ENCODE assay signal across 18 cellular contexts in the genomic region with DNA sequence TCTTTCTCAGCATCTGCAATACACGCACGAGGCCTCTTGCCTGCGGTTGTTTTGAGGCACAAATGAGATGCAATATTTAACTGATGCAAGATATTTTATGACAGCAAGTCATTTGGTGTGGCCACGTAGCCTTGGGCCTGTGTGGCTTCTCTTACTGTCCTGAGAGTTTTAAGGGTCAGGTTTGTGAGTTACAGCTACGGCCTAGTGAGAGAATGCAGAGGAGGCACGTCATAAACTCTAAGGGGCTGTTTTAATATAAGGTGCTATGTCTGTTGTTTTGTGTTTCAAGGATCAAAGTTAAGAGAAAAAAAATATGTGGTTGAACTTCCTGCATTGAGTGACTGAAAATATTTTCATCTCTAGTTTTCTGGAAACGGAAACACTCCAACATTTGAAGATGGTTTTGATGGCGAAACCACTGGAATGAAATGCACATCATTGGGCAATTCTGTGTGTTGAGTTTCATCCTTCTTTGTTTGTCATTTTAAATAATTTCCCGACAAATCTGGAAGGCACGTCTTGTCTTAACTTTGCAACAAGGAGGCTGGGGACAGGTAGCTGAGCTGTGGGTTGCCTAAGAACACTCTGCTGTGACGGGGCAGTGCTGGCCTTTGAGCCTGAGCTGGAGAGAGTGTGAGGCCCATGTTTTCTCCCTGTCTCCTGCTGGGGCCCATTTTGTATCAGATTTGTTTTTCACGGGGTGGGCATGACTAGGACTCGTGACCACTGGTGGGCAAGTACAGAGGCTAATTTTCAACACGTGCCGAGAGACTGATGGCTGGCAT. TPM values are rescaled to one million over a fixed set of nuclear protein-coding genes. Genes with fewer than 3 reads are reported as not detected.
DNase-seq lines count a peak whose midpoint lies in the region; ATAC-seq and TF ChIP-seq lines count a peak whose summit lies in the region.
"Had no signal": no experiment of that assay in that cellular context is flagged by ENCODE, and none has a peak within 500 bp of the region (broad histone marks: within the 10 kb centered on the region; RNA-seq: fewer than 3 reads in every experiment).

No MANE protein-coding gene starts in this region.

- peak overlapping the region; percentile 47 to 93 (median 90) for H3K4me2 ChIP-seq in BLaER1 treated with 17β-estradiol and CSF1 and Interleukin-3, amounts not matched to agents 10 nM and 100 nM
- peak overlapping the region; percentile 44 for H3K4me2 ChIP-seq in Loucy (ENCODE audit: low read depth, low read length, poor library complexity, severe bottlenecking)

- peak overlapping the region in 9 of 11 experiments; percentile 42 to 77 (median 69); a peak in 18 of 22 replicates for H3K27ac ChIP-seq in BLaER1 treated with 17β-estradiol and CSF1 and Interleukin-3, amounts not matched to agents 10 nM and 100 nM
- H3K27ac ChIP-seq: ascending aorta had no signal

- H3K9me3 Mint-ChIP-seq in activated T-helper 1 cell treated with anti-CD3 and anti-CD28 coated beads, Interleukin-12 subunit alpha, Interleukin-12 subunit beta, Interleukin-2, Interleukin-4 antibody, amounts not matched to agents 30 ng/mL and 10 ng/mL and 1 ng/mL, durations not matched to agents 14 hours and 24 hours and 36 hours, result no peaks in the 10 kb centered on the region
- H3K9me3 Mint-ChIP-seq in stimulated activated naive B cell treated with anti-CD40 and anti-IgM and Interleukin-4, amounts not matched to agents 10 μg/mL and 1 μg/mL and 100 μg/mL, for 72 hours, result no peaks in the 10 kb centered on the region

- peaks cover 0 to 31% (median 0%) of the 10 kb centered on the region in 11 experiments; a peak in 7 of 22 replicates for H4K20me1 ChIP-seq in BLaER1 treated with 17β-estradiol and CSF1 and Interleukin-3, amounts not matched to agents 10 nM and 100 nM
- no peaks in the 10 kb centered on the region for H4K20me1 ChIP-seq in Loucy (ENCODE audit: insufficient read depth, low read length, poor library complexity, severe bottlenecking)

- peak overlapping the region; percentile 32; the same call in 1 of the 2 replicates for H2AFZ ChIP-seq in Loucy (ENCODE audit: low read length)

- H3F3A ChIP-seq in Loucy (ENCODE audit: low read depth), result peaks cover 4% of the 10 kb centered on the region; the same call in 1 of the 2 replicates

- ATAC-seq in GM21390 (IDR thresholded peaks at IDR 0.05; ENCODE audit: unreplicated experiment), result no peak
- ATAC-seq in HG02870 (IDR thresholded peaks at IDR 0.05; ENCODE audit: unreplicated experiment), result no peak
- no peak for ATAC-seq in GM18907 (IDR thresholded peaks at IDR 0.05; ENCODE audit: unreplicated experiment)
- ATAC-seq in stimulated activated naive B cell treated with anti-CD40 and anti-IgM and Interleukin-4, amounts not matched to agents 10 μg/mL and 1 μg/mL and 100 μg/mL, for 72 hours (replicated peaks), result no peak

- peak overlapping the region in 8 of 11 experiments; percentile 19 to 59 (median 46); a peak in 13 of 22 replicates for H3K9ac ChIP-seq in BLaER1 treated with 17β-estradiol and CSF1 and Interleukin-3, amounts not matched to agents 10 nM and 100 nM
- H3K9ac ChIP-seq in Loucy (ENCODE audit: low read depth, low read length, poor library complexity, severe bottlenecking), result peak overlapping the region; percentile 56

- no peaks in the 10 kb centered on the region for H3K9me2 ChIP-seq in Loucy (replicated peaks; ENCODE audit: low read depth, low read length)

- TF ChIP-seq CTCF in Loucy (conservative IDR thresholded peaks at IDR 0.05; ENCODE audit: low read length) (no peak), fibroblast of villous mesenchyme (IDR thresholded peaks at IDR 0.05; ENCODE audit: insufficient read depth, low read depth, low read length) (no peak)

- peak overlapping the region; percentile 31 for H3K4me3 Mint-ChIP-seq in activated T-helper 1 cell treated with anti-CD3 and anti-CD28 coated beads, Interleukin-12 subunit alpha, Interleukin-12 subunit beta, Interleukin-2, Interleukin-4 antibody, amounts not matched to agents 30 ng/mL and 10 ng/mL and 1 ng/mL, durations not matched to agents 14 hours and 24 hours and 36 hours
- no peak overlapping the region for H3K4me3 Mint-ChIP-seq in stimulated activated naive B cell treated with anti-CD40 and anti-IgM and Interleukin-4, amounts not matched to agents 10 μg/mL and 1 μg/mL and 100 μg/mL, for 72 hours
- H3K4me3 Mint-ChIP-seq: endodermal cell had no signal

- H3K36me3 ChIP-seq in BLaER1 treated with 17β-estradiol and CSF1 and Interleukin-3, amounts not matched to agents 10 nM and 100 nM, result no peaks in the 10 kb centered on the region
- no peaks in the 10 kb centered on the region for H3K36me3 ChIP-seq in Loucy (ENCODE audit: insufficient read depth, low read length)
- H3K36me3 ChIP-seq: ascending aorta had no signal

- H3K27ac Mint-ChIP-seq in activated T-helper 1 cell treated with anti-CD3 and anti-CD28 coated beads, Interleukin-12 subunit alpha, Interleukin-12 subunit beta, Interleukin-2, Interleukin-4 antibody, amounts not matched to agents 30 ng/mL and 10 ng/mL and 1 ng/mL, durations not matched to agents 14 hours and 24 hours and 36 hours, result peak overlapping the region; percentile 32
- no peak overlapping the region for H3K27ac Mint-ChIP-seq in stimulated activated naive B cell treated with anti-CD40 and anti-IgM and Interleukin-4, amounts not matched to agents 10 μg/mL and 1 μg/mL and 100 μg/mL, for 72 hours
- H3K27ac Mint-ChIP-seq: endodermal cell had no signal

- DNase-seq in activated T-helper 1 cell treated with anti-CD3 and anti-CD28 coated beads, Interleukin-12 subunit alpha, Interleukin-12 subunit beta, Interleukin-2, Interleukin-4 antibody, amounts not matched to agents 30 ng/mL and 10 ng/mL and 1 ng/mL, durations not matched to agents 14 hours and 24 hours and 36 hours (ENCODE audit: low spot score), result no peak
- peak; percentile 22 for DNase-seq in fibroblast of villous mesenchyme (ENCODE audit: low read depth)
- no peak for DNase-seq in stimulated activated naive B cell treated with anti-CD40 and anti-IgM and Interleukin-4, amounts not matched to agents 10 μg/mL and 1 μg/mL and 100 μg/mL, for 72 hours
- DNase-seq: AML-193; endodermal cell; NCI-H1417; NCI-H510A treated with DMSO at 0.1 percent for 48 hours; retina; RPMI8226; stimulated activated CD4-positive, alpha-beta T cell treated with anti-CD3 and anti-CD28 coated beads, Interleukin-1b, Interleukin-23, amount 100 ng/mL, for 48 hours had no signal

- no peak overlapping the region; a peak in 1 of 20 replicates for H3K4me3 ChIP-seq in BLaER1 treated with 17β-estradiol and CSF1 and Interleukin-3, amounts not matched to agents 10 nM and 100 nM
- H3K4me3 ChIP-seq in Loucy (ENCODE audit: low read length, poor library complexity, severe bottlenecking) (no peak overlapping the region), fibroblast of villous mesenchyme (ENCODE audit: low read depth, low read length) (no peak overlapping the region)
- H3K4me3 ChIP-seq: ascending aorta had no signal

- H3K4me1 ChIP-seq in BLaER1 treated with 17β-estradiol and CSF1 and Interleukin-3, amounts not matched to agents 10 nM and 100 nM, result peaks cover 46 to 75% (median 68%) of the 10 kb centered on the region in 10 experiments
- H3K4me1 ChIP-seq in Loucy (ENCODE audit: insufficient read depth, low read length, poor library complexity, severe bottlenecking), result peaks cover 24% of the 10 kb centered on the region

- H3K9me3 ChIP-seq in BLaER1 treated with 17β-estradiol and CSF1 and Interleukin-3, amounts not matched to agents 10 nM and 100 nM (replicated peaks in 1 of 11), result peaks cover 0 to 2% (median 0%) of the 10 kb centered on the region in 11 experiments; a peak in 2 of 22 replicates
- H3K9me3 ChIP-seq in Loucy (ENCODE audit: insufficient read depth, low read depth, low read length), result no peaks in the 10 kb centered on the region
- H3K9me3 ChIP-seq: ascending aorta had no signal

- H3K36me3 Mint-ChIP-seq in activated T-helper 1 cell treated with anti-CD3 and anti-CD28 coated beads, Interleukin-12 subunit alpha, Interleukin-12 subunit beta, Interleukin-2, Interleukin-4 antibody, amounts not matched to agents 30 ng/mL and 10 ng/mL and 1 ng/mL, durations not matched to agents 14 hours and 24 hours and 36 hours (ENCODE audit: low read depth), result peaks cover 2% of the 10 kb centered on the region
- no peaks in the 10 kb centered on the region for H3K36me3 Mint-ChIP-seq in stimulated activated naive B cell treated with anti-CD40 and anti-IgM and Interleukin-4, amounts not matched to agents 10 μg/mL and 1 μg/mL and 100 μg/mL, for 72 hours

- intact Hi-C loops in activated T-helper 1 cell treated with anti-CD3 and anti-CD28 coated beads, Interleukin-12 subunit alpha, Interleukin-12 subunit beta, Interleukin-2, Interleukin-4 antibody, amounts not matched to agents 30 ng/mL and 10 ng/mL and 1 ng/mL, durations not matched to agents 14 hours and 24 hours and 36 hours (cut with micrococcal nuclease), result no loop called here

- peaks cover 24% of the 10 kb centered on the region for H3K27me3 Mint-ChIP-seq in activated T-helper 1 cell treated with anti-CD3 and anti-CD28 coated beads, Interleukin-12 subunit alpha, Interleukin-12 subunit beta, Interleukin-2, Interleukin-4 antibody, amounts not matched to agents 30 ng/mL and 10 ng/mL and 1 ng/mL, durations not matched to agents 14 hours and 24 hours and 36 hours (ENCODE audit: insufficient read depth)
- H3K27me3 Mint-ChIP-seq in stimulated activated naive B cell treated with anti-CD40 and anti-IgM and Interleukin-4, amounts not matched to agents 10 μg/mL and 1 μg/mL and 100 μg/mL, for 72 hours, result peaks cover 35 to 38% of the 10 kb centered on the region in 2 donors

- H3K27me3 ChIP-seq in BLaER1 treated with 17β-estradiol and CSF1 and Interleukin-3, amounts not matched to agents 10 nM and 100 nM, result 0 out of 22 replicates have a peak, but pooled peaks cover 0 to 7% (median 0%) of the 10 kb centered on the region in 11 experiments
- no peaks in the 10 kb centered on the region for H3K27me3 ChIP-seq in Loucy (ENCODE audit: insufficient read depth, low read length, poor library complexity, severe bottlenecking)

- H3K4me1 Mint-ChIP-seq in activated T-helper 1 cell treated with anti-CD3 and anti-CD28 coated beads, Interleukin-12 subunit alpha, Interleukin-12 subunit beta, Interleukin-2, Interleukin-4 antibody, amounts not matched to agents 30 ng/mL and 10 ng/mL and 1 ng/mL, durations not matched to agents 14 hours and 24 hours and 36 hours (ENCODE audit: low read depth), result peaks cover 30% of the 10 kb centered on the region
- H3K4me1 Mint-ChIP-seq in stimulated activated naive B cell treated with anti-CD40 and anti-IgM and Interleukin-4, amounts not matched to agents 10 μg/mL and 1 μg/mL and 100 μg/mL, for 72 hours, result peaks cover 0 to 2% of the 10 kb centered on the region in 2 donors

- H3K79me2 ChIP-seq in Loucy (ENCODE audit: insufficient read depth, low read length), result no peaks in the 10 kb centered on the region

RNA-seq across cellular contexts. Expression of a gene that starts 5.1 kb away (rescaled TPM):
- total RNA-seq in activated T-helper 1 cell treated with anti-CD3 and anti-CD28 coated beads, Interleukin-12 subunit alpha, Interleukin-12 subunit beta, Interleukin-2, Interleukin-4 antibody, amounts not matched to agents 30 ng/mL and 10 ng/mL and 1 ng/mL, durations not matched to agents 14 hours and 24 hours and 36 hours, result 0.80 and 0.86 TPM in 2 replicates
- total RNA-seq in fibroblast of villous mesenchyme, result 4.7 and 10.0 TPM in 2 replicates

RNA-seq across cellular contexts. Expression of a gene that starts 42.5 kb away (rescaled TPM):
- not detected in 2 replicates for total RNA-seq in activated T-helper 1 cell treated with anti-CD3 and anti-CD28 coated beads, Interleukin-12 subunit alpha, Interleukin-12 subunit beta, Interleukin-2, Interleukin-4 antibody, amounts not matched to agents 30 ng/mL and 10 ng/mL and 1 ng/mL, durations not matched to agents 14 hours and 24 hours and 36 hours
- not detected in 2 replicates for total RNA-seq in fibroblast of villous mesenchyme
- total RNA-seq: ascending aorta, glomerular endothelial cell, kidney epithelial cell had no signal
